In genomic region chr12:53972722-53973092, GRCh38 we compare ENCODE assay signal across 19 cellular contexts. TPM values are rescaled to one million over a fixed set of nuclear protein-coding genes. Genes with fewer than 3 reads are reported as not detected.
DNase-seq lines count a peak whose midpoint lies in the region; FAIRE-seq and TF ChIP-seq lines count a peak whose summit lies in the region.
"Had no signal": no experiment of that assay in that cellular context is flagged by ENCODE, and none has a peak within 500 bp of the region (broad histone marks: within the 10 kb centered on the region; RNA-seq: fewer than 3 reads in every experiment).

No MANE protein-coding gene starts in this region.

- peak overlapping the region; percentile 78 for H2AFZ ChIP-seq in keratinocyte (ENCODE audit: control insufficient read depth, low read length)

- dilution Hi-C loops in keratinocyte (cut with MboI; ENCODE audit: extremely low pct_ligation_motif_present, low sequenced_read_pairs) = no loop called here

- H3K27ac ChIP-seq in keratinocyte (ENCODE audit: control insufficient read depth, insufficient read depth, low read length) = peak overlapping the region; percentile 74
- H3K27ac ChIP-seq in subcutaneous abdominal adipose tissue (ENCODE audit: low read depth, low read length) = no peak overlapping the region
- H3K27ac ChIP-seq: KMS-11, SJCRH30, WERI-Rb-1 had no signal

- no peaks in the 10 kb centered on the region for H3K27me3 ChIP-seq in keratinocyte (ENCODE audit: control insufficient read depth, extremely low read depth, insufficient read depth, low read length)
- peaks cover 49 to 92% (median 75%) of the 10 kb centered on the region in 5 donors for H3K27me3 ChIP-seq in subcutaneous abdominal adipose tissue (ENCODE audit: control insufficient read depth in 5 of 5, insufficient read depth in 4 of 5, low read length in 5 of 5)

- H3K4me1 ChIP-seq in keratinocyte (ENCODE audit: control insufficient read depth, extremely low read depth, insufficient read depth, low read length) (peaks cover 22% of the 10 kb centered on the region), subcutaneous abdominal adipose tissue (ENCODE audit: control insufficient read depth in 5 of 5, insufficient read depth in 5 of 5, low read length in 5 of 5) (peaks cover 0 to 26% (median 25%) of the 10 kb centered on the region in 5 donors)

- H3K4me3 ChIP-seq in keratinocyte (ENCODE audit: control insufficient read depth in 2 of 3, extremely low read depth in 1 of 3, insufficient read depth in 2 of 3, low read depth in 1 of 3, low read length in 3 of 3) (peak overlapping the region; percentile 54 to 89 (median 68)), subcutaneous abdominal adipose tissue (ENCODE audit: low read depth in 1 of 5, low read length in 5 of 5) (peak overlapping the region in 4 of 5 donors; percentile 19 to 59 (median 38))

- peak overlapping the region; percentile 81 for H3K4me2 ChIP-seq in keratinocyte (ENCODE audit: control insufficient read depth, extremely low read depth, insufficient read depth, low read depth, low read length)
- H3K4me2 ChIP-seq: KMS-11 had no signal

- H3K27ac Mint-ChIP-seq in activated T-cell treated with anti-CD3 and anti-CD28 coated beads, Interleukin-2, amount 50 U/mL, for 24 hours = peak overlapping the region; percentile 78
- peak overlapping the region; percentile 68 for H3K27ac Mint-ChIP-seq in activated CD4-positive, alpha-beta memory T cell treated with anti-CD3 and anti-CD28 coated beads, Interleukin-2, amount 10 ng/mL, durations not matched to agents 7 days and 5 days
- H3K27ac Mint-ChIP-seq: activated T-helper 2 cell treated with anti-CD3 and anti-CD28 coated beads, Interferon-gamma antibody, Interleukin-2, Interleukin-4, amounts not matched to agents 10 μg/mL and 5 μg/mL and 100 μg/mL, durations not matched to agents 14 hours and 24 hours and 36 hours had no signal

- H3K9me3 ChIP-seq in keratinocyte (ENCODE audit: control insufficient read depth, low read depth, low read length) (no peaks in the 10 kb centered on the region), subcutaneous abdominal adipose tissue (ENCODE audit: control insufficient read depth in 5 of 5, low read length in 5 of 5) (peaks cover 0 to 4% (median 0%) of the 10 kb centered on the region in 5 donors)
- H3K9me3 ChIP-seq: SJCRH30 had no signal

- H3K36me3 Mint-ChIP-seq in activated T-cell treated with anti-CD3 and anti-CD28 coated beads, Interleukin-2, amount 50 U/mL, for 24 hours (ENCODE audit: low read depth) = no peaks in the 10 kb centered on the region
- H3K36me3 Mint-ChIP-seq in activated CD4-positive, alpha-beta memory T cell treated with anti-CD3 and anti-CD28 coated beads, Interleukin-2, amount 10 ng/mL, durations not matched to agents 7 days and 5 days (ENCODE audit: low read depth) = peaks cover 12% of the 10 kb centered on the region

- H3K27me3 Mint-ChIP-seq in activated T-cell treated with anti-CD3 and anti-CD28 coated beads, Interleukin-2, amount 50 U/mL, for 24 hours = peaks cover 94% of the 10 kb centered on the region
- H3K27me3 Mint-ChIP-seq in activated CD4-positive, alpha-beta memory T cell treated with anti-CD3 and anti-CD28 coated beads, Interleukin-2, amount 10 ng/mL, durations not matched to agents 7 days and 5 days = peaks cover 92% of the 10 kb centered on the region

- POLR2A ChIA-PET in activated CD4-positive, alpha-beta memory T cell treated with anti-CD3 and anti-CD28 coated beads, Interleukin-2, amount 10 ng/mL, durations not matched to agents 7 days and 5 days (lab: Charles Lee) = interaction anchor here (0.8 kb wide), 1 partner anchor 19 kb away, joined by 3 read pairs; no protein-coding TSS in a partner anchor

- H3K4me1 Mint-ChIP-seq in activated T-cell treated with anti-CD3 and anti-CD28 coated beads, Interleukin-2, amount 50 U/mL, for 24 hours (ENCODE audit: low read depth) = peaks cover 20% of the 10 kb centered on the region
- H3K4me1 Mint-ChIP-seq in activated CD4-positive, alpha-beta memory T cell treated with anti-CD3 and anti-CD28 coated beads, Interleukin-2, amount 10 ng/mL, durations not matched to agents 7 days and 5 days = peaks cover 10% of the 10 kb centered on the region

- no peaks in the 10 kb centered on the region for H4K20me1 ChIP-seq in keratinocyte (ENCODE audit: control insufficient read depth, extremely low read depth, insufficient read depth, low read length)

- in situ Hi-C loops in KBM-7 (cut with MboI; ENCODE audit: low pct_unique_long_range_greater_than_20kb, low sequenced_read_pairs) = no loop called here

- TF ChIP-seq CTCF in keratinocyte (optimal IDR thresholded peaks at IDR 0.05 in 1 of 3, IDR thresholded peaks at IDR 0.05 in 1 of 3, conservative IDR thresholded peaks at IDR 0.05 in 1 of 3; ENCODE audit: extremely low read depth in 1 of 3, insufficient read depth in 2 of 3, low read length in 3 of 3) = no peak

- FAIRE-seq in keratinocyte (lab: Jason Lieb, UNC) = no peak

- peak overlapping the region; percentile 89 for H3K9ac ChIP-seq in keratinocyte (ENCODE audit: control insufficient read depth, extremely low read depth, insufficient read depth, low read length)
- H3K9ac ChIP-seq in subcutaneous abdominal adipose tissue (ENCODE audit: low read length in 5 of 5) = no peak overlapping the region
- H3K9ac ChIP-seq: KMS-11 had no signal

- H3K36me3 ChIP-seq in keratinocyte (ENCODE audit: control insufficient read depth in 2 of 2, extremely low read depth in 1 of 2, insufficient read depth in 2 of 2, low read length in 2 of 2) = no peaks in the 10 kb centered on the region
- H3K36me3 ChIP-seq in subcutaneous abdominal adipose tissue (ENCODE audit: control insufficient read depth in 5 of 5, insufficient read depth in 5 of 5, low read length in 5 of 5) = no peaks in the 10 kb centered on the region
- H3K36me3 ChIP-seq: SJCRH30, WERI-Rb-1 had no signal

- no peak for DNase-seq in activated T-cell treated with anti-CD3 and anti-CD28 coated beads, Interleukin-2, amount 50 U/mL, for 24 hours
- no peak for DNase-seq in activated T-cell treated with anti-CD3 and anti-CD28 coated beads, Interleukin-2, amount 50 U/mL, for 1 hour
- no peak for DNase-seq in activated CD4-positive, alpha-beta memory T cell treated with anti-CD3 and anti-CD28 coated beads, Interleukin-2, amount 10 ng/mL, durations not matched to agents 7 days and 5 days
- no peak for DNase-seq in keratinocyte (ENCODE audit: low read depth, low spot score)
- no peak for DNase-seq in GM19238 (ENCODE audit: insufficient read length, low spot score)
- no peak for DNase-seq in KBM-7
- DNase-seq in DMS53 (lab: John Stamatoyannopoulos, UW) = no peak
- DNase-seq: DMS79; glutamatergic neuron; NCI-H187 treated with DMSO at 0.1 percent for 48 hours; SJCRH30; stimulated activated CD4-positive, alpha-beta T cell treated with anti-CD3 and anti-CD28 coated beads, Interleukin-15, amount 100 ng/mL, for 24 hours; WERI-Rb-1 had no signal

- peaks cover 22% of the 10 kb centered on the region for H3K79me2 ChIP-seq in keratinocyte (ENCODE audit: control insufficient read depth, insufficient read depth, low read length)

- CTCF ChIA-PET in activated CD4-positive, alpha-beta memory T cell treated with anti-CD3 and anti-CD28 coated beads, Interleukin-2, amount 10 ng/mL, durations not matched to agents 7 days and 5 days (lab: Charles Lee) = interaction anchor here (0.6 kb wide), 1 partner anchor 45 kb away, joined by 3 read pairs; no protein-coding TSS in a partner anchor

- no peaks in the 10 kb centered on the region for H3K9me1 ChIP-seq in keratinocyte (ENCODE audit: control insufficient read depth, extremely low read depth, insufficient read depth, low read length)

- H3K9me3 Mint-ChIP-seq in activated T-cell treated with anti-CD3 and anti-CD28 coated beads, Interleukin-2, amount 50 U/mL, for 24 hours = no peaks in the 10 kb centered on the region
- H3K9me3 Mint-ChIP-seq in activated CD4-positive, alpha-beta memory T cell treated with anti-CD3 and anti-CD28 coated beads, Interleukin-2, amount 10 ng/mL, durations not matched to agents 7 days and 5 days = no peaks in the 10 kb centered on the region
- H3K9me3 Mint-ChIP-seq: activated T-helper 2 cell treated with anti-CD3 and anti-CD28 coated beads, Interferon-gamma antibody, Interleukin-2, Interleukin-4, amounts not matched to agents 10 μg/mL and 5 μg/mL and 100 μg/mL, durations not matched to agents 14 hours and 24 hours and 36 hours had no signal

- peak overlapping the region; percentile 41 for H3K4me3 Mint-ChIP-seq in activated T-cell treated with anti-CD3 and anti-CD28 coated beads, Interleukin-2, amount 50 U/mL, for 24 hours
- no peak overlapping the region for H3K4me3 Mint-ChIP-seq in activated CD4-positive, alpha-beta memory T cell treated with anti-CD3 and anti-CD28 coated beads, Interleukin-2, amount 10 ng/mL, durations not matched to agents 7 days and 5 days

RNA-seq across cellular contexts. Expression of gene HOXC11, which starts 0.2 kb away (rescaled TPM):
- not detected for total RNA-seq in activated CD4-positive, alpha-beta memory T cell treated with anti-CD3 and anti-CD28 coated beads, Interleukin-2, amount 10 ng/mL, durations not matched to agents 7 days and 5 days
- polyA plus RNA-seq in keratinocyte = 1.2 to 2.4 TPM (median 1.6 TPM) in 3 replicates
- 1.1 TPM for polyA plus RNA-seq in keratinocyte (2011; ENCODE audit: low read depth)
- 0.92 and 1.9 TPM in 2 replicates for polyA plus RNA-seq in keratinocyte (2011; cell fraction: cytosol; rRNA removed)
- polyA plus RNA-seq in keratinocyte (2011; cell fraction: nucleus; rRNA removed) = 3.5 and 5.5 TPM in 2 replicates
- 5.1 and 6.3 TPM in 2 replicates for polyA plus RNA-seq in keratinocyte (2012; ENCODE audit: low replicate concordance)
- 1.2 to 2.3 TPM (median 1.3 TPM) in 3 replicates for polyA minus RNA-seq in keratinocyte
- polyA minus RNA-seq in keratinocyte (2011; cell fraction: cytosol; rRNA and poly(A)+ RNA removed) = 2.3 TPM
- polyA minus RNA-seq in keratinocyte (2011; cell fraction: nucleus; rRNA and poly(A)+ RNA removed) = 1.6 and 2.2 TPM in 2 replicates
- total RNA-seq: activated T-helper 2 cell treated with anti-CD3 and anti-CD28 coated beads, Interferon-gamma antibody, Interleukin-2, Interleukin-4, amounts not matched to agents 10 μg/mL and 5 μg/mL and 100 μg/mL, durations not matched to agents 14 hours and 24 hours and 36 hours; liver; osteocyte had no signal
- polyA plus RNA-seq: AG04450, liver had no signal

RNA-seq across cellular contexts. Expression of gene HOTAIR, which starts 2.0 kb away (rescaled TPM):
- not detected for total RNA-seq in activated CD4-positive, alpha-beta memory T cell treated with anti-CD3 and anti-CD28 coated beads, Interleukin-2, amount 10 ng/mL, durations not matched to agents 7 days and 5 days
- 2.5 to 4.0 TPM (median 2.9 TPM) in 3 replicates for polyA plus RNA-seq in keratinocyte
- polyA plus RNA-seq in keratinocyte (2011; ENCODE audit: low read depth) = 3.5 TPM
- 2.4 and 2.8 TPM in 2 replicates for polyA plus RNA-seq in keratinocyte (2011; cell fraction: cytosol; rRNA removed)
- polyA plus RNA-seq in keratinocyte (2011; cell fraction: nucleus; rRNA removed) = 7.6 and 8.3 TPM in 2 replicates
- 1.2 and 3.3 TPM in 2 replicates for polyA plus RNA-seq in keratinocyte (2012; ENCODE audit: low replicate concordance)
- polyA minus RNA-seq in keratinocyte = 0.22 to 0.92 TPM (median 0.56 TPM) in 3 replicates
- 0.96 TPM for polyA minus RNA-seq in keratinocyte (2011; cell fraction: cytosol; rRNA and poly(A)+ RNA removed)
- polyA minus RNA-seq in keratinocyte (2011; cell fraction: nucleus; rRNA and poly(A)+ RNA removed) = 0.53 and 0.85 TPM in 2 replicates
- total RNA-seq: activated T-helper 2 cell treated with anti-CD3 and anti-CD28 coated beads, Interferon-gamma antibody, Interleukin-2, Interleukin-4, amounts not matched to agents 10 μg/mL and 5 μg/mL and 100 μg/mL, durations not matched to agents 14 hours and 24 hours and 36 hours; liver; osteocyte had no signal
- polyA plus RNA-seq: AG04450, liver had no signal

RNA-seq across cellular contexts. Expression of gene HOXC10, which starts 12.2 kb away (rescaled TPM):
- total RNA-seq in activated CD4-positive, alpha-beta memory T cell treated with anti-CD3 and anti-CD28 coated beads, Interleukin-2, amount 10 ng/mL, durations not matched to agents 7 days and 5 days = not detected
- polyA plus RNA-seq in keratinocyte = 7.3 to 33.1 TPM (median 14.1 TPM) in 3 replicates
- polyA plus RNA-seq in keratinocyte (2011; ENCODE audit: low read depth) = 19.6 TPM
- 24.3 and 25.3 TPM in 2 replicates for polyA plus RNA-seq in keratinocyte (2011; cell fraction: cytosol; rRNA removed)
- polyA plus RNA-seq in keratinocyte (2011; cell fraction: nucleus; rRNA removed) = 11.5 and 14.8 TPM in 2 replicates
- polyA plus RNA-seq in keratinocyte (2012; ENCODE audit: low replicate concordance) = 26.1 and 26.3 TPM in 2 replicates
- polyA minus RNA-seq in keratinocyte = 5.1 to 26.1 TPM (median 7.3 TPM) in 3 replicates
- polyA minus RNA-seq in keratinocyte (2011; cell fraction: cytosol; rRNA and poly(A)+ RNA removed) = 21.1 TPM
- polyA minus RNA-seq in keratinocyte (2011; cell fraction: nucleus; rRNA and poly(A)+ RNA removed) = 4.0 and 6.6 TPM in 2 replicates
- total RNA-seq: activated T-helper 2 cell treated with anti-CD3 and anti-CD28 coated beads, Interferon-gamma antibody, Interleukin-2, Interleukin-4, amounts not matched to agents 10 μg/mL and 5 μg/mL and 100 μg/mL, durations not matched to agents 14 hours and 24 hours and 36 hours; liver; osteocyte had no signal
- polyA plus RNA-seq: AG04450, liver had no signal

RNA-seq across cellular contexts. Expression of gene HOXC12, which starts 18.0 kb away (rescaled TPM):
- total RNA-seq in activated CD4-positive, alpha-beta memory T cell treated with anti-CD3 and anti-CD28 coated beads, Interleukin-2, amount 10 ng/mL, durations not matched to agents 7 days and 5 days = not detected
- 0.35 to 1.2 TPM (median 0.47 TPM) in 3 replicates for polyA plus RNA-seq in keratinocyte
- polyA plus RNA-seq in keratinocyte (2011; ENCODE audit: low read depth) = 0.34 TPM
- polyA plus RNA-seq in keratinocyte (2011; cell fraction: cytosol; rRNA removed) = 0.43 and 0.44 TPM in 2 replicates
- 0.42 and 0.69 TPM in 2 replicates for polyA plus RNA-seq in keratinocyte (2011; cell fraction: nucleus; rRNA removed)
- 1.0 and 1.2 TPM in 2 replicates for polyA plus RNA-seq in keratinocyte (2012; ENCODE audit: low replicate concordance)
- polyA minus RNA-seq in keratinocyte = 0.53 to 1.1 TPM (median 0.61 TPM) in 3 replicates
- polyA minus RNA-seq in keratinocyte (2011; cell fraction: cytosol; rRNA and poly(A)+ RNA removed) = 0.58 TPM
- 0.21 and 0.78 TPM in 2 replicates for polyA minus RNA-seq in keratinocyte (2011; cell fraction: nucleus; rRNA and poly(A)+ RNA removed)
- total RNA-seq: activated T-helper 2 cell treated with anti-CD3 and anti-CD28 coated beads, Interferon-gamma antibody, Interleukin-2, Interleukin-4, amounts not matched to agents 10 μg/mL and 5 μg/mL and 100 μg/mL, durations not matched to agents 14 hours and 24 hours and 36 hours; liver; osteocyte; SJCRH30 had no signal
- polyA plus RNA-seq: AG04450, liver had no signal

RNA-seq across cellular contexts. Expression of gene HOXC9, which starts 27.3 kb away (rescaled TPM):
- not detected for total RNA-seq in activated CD4-positive, alpha-beta memory T cell treated with anti-CD3 and anti-CD28 coated beads, Interleukin-2, amount 10 ng/mL, durations not matched to agents 7 days and 5 days
- 1.1 to 3.3 TPM (median 1.8 TPM) in 3 replicates for polyA plus RNA-seq in keratinocyte
- 2.9 TPM for polyA plus RNA-seq in keratinocyte (2011; ENCODE audit: low read depth)
- 2.4 and 2.9 TPM in 2 replicates for polyA plus RNA-seq in keratinocyte (2011; cell fraction: cytosol; rRNA removed)
- 3.1 and 3.7 TPM in 2 replicates for polyA plus RNA-seq in keratinocyte (2011; cell fraction: nucleus; rRNA removed)
- polyA plus RNA-seq in keratinocyte (2012; ENCODE audit: low replicate concordance) = 3.5 and 4.4 TPM in 2 replicates
- polyA minus RNA-seq in keratinocyte = 0.23 to 1.4 TPM (median 0.90 TPM) in 3 replicates
- polyA minus RNA-seq in keratinocyte (2011; cell fraction: cytosol; rRNA and poly(A)+ RNA removed) = 2.1 TPM
- 1.2 and 1.4 TPM in 2 replicates for polyA minus RNA-seq in keratinocyte (2011; cell fraction: nucleus; rRNA and poly(A)+ RNA removed)
- total RNA-seq: activated T-helper 2 cell treated with anti-CD3 and anti-CD28 coated beads, Interferon-gamma antibody, Interleukin-2, Interleukin-4, amounts not matched to agents 10 μg/mL and 5 μg/mL and 100 μg/mL, durations not matched to agents 14 hours and 24 hours and 36 hours; liver; osteocyte had no signal
- polyA plus RNA-seq: AG04450, liver had no signal
